12 cellular contexts compared by ENCODE assay signal in genomic region chr2:68744517-68744916, GRCh38. TPM values are rescaled to one million over a fixed set of nuclear protein-coding genes. Genes with fewer than 3 reads are reported as not detected.
DNase-seq lines count a peak whose midpoint lies in the region; ATAC-seq, FAIRE-seq and TF ChIP-seq lines count a peak whose summit lies in the region.
"Had no signal": no experiment of that assay in that cellular context is flagged by ENCODE, and none has a peak within 500 bp of the region (broad histone marks: within the 10 kb centered on the region; RNA-seq: fewer than 3 reads in every experiment).

No MANE protein-coding gene starts in this region.

- H3K4me3 Mint-ChIP-seq in stimulated activated naive CD8-positive, alpha-beta T cell treated with anti-CD3 and anti-CD28 coated beads, Interleukin-15, Interleukin-2, amounts not matched to agents 100 ng/mL and 50 ng/mL, for 24 hours = peak overlapping the region; percentile 55
- peak overlapping the region; percentile 55 for H3K4me3 Mint-ChIP-seq in T-helper 17 cell
- H3K4me3 Mint-ChIP-seq in effector memory CD8-positive, alpha-beta T cell = peak overlapping the region in 1 of 2 donors; percentile 41
- H3K4me3 Mint-ChIP-seq: neural crest cell had no signal

- intact Hi-C loops in tibial artery (cut with DNase I; ENCODE audit: low total_unique reads) = no loop called here
- intact Hi-C loops in lower lobe of right lung (cut with DNase I) = no loop called here

- FAIRE-seq in GM19239 (lab: Jason Lieb, UNC) = no peak

- H3K27ac ChIP-seq in tibial artery (no peak overlapping the region), lower lobe of right lung (no peak overlapping the region)

- H3K9me3 Mint-ChIP-seq in stimulated activated naive CD8-positive, alpha-beta T cell treated with anti-CD3 and anti-CD28 coated beads, Interleukin-15, Interleukin-2, amounts not matched to agents 100 ng/mL and 50 ng/mL, for 24 hours = no peaks in the 10 kb centered on the region
- H3K9me3 Mint-ChIP-seq in effector memory CD8-positive, alpha-beta T cell = no peaks in the 10 kb centered on the region
- H3K9me3 Mint-ChIP-seq: neural crest cell had no signal

- no peak for DNase-seq in stimulated activated naive CD8-positive, alpha-beta T cell treated with anti-CD3 and anti-CD28 coated beads, Interleukin-15, Interleukin-2, amounts not matched to agents 100 U/mL and 50 U/mL, for 24 hours
- DNase-seq in T-helper 17 cell (no peak), tibial artery (no peak), lower lobe of right lung (no peak), GM19239 (ENCODE audit: insufficient read length, low spot score) (no peak), SW 1271 (lab: John Stamatoyannopoulos, UW) (no peak)
- DNase-seq in effector memory CD8-positive, alpha-beta T cell = no peak
- DNase-seq: central memory CD4-positive, alpha-beta T cell; SK-N-SH; substantia nigra had no signal

- H3K9me3 ChIP-seq in T-helper 17 cell (ENCODE audit: control insufficient read depth, low read length, poor library complexity, severe bottlenecking) (no peaks in the 10 kb centered on the region), tibial artery (no peaks in the 10 kb centered on the region), lower lobe of right lung (no peaks in the 10 kb centered on the region)
- H3K9me3 ChIP-seq: SK-N-SH had no signal

- no peak for TF ChIP-seq CTCF in tibial artery (IDR thresholded peaks at IDR 0.05)
- TF ChIP-seq CTCF in lower lobe of right lung (IDR thresholded peaks at IDR 0.05) = no peak

- H3K27me3 ChIP-seq in tibial artery (no peaks in the 10 kb centered on the region), lower lobe of right lung (ENCODE audit: low read depth) (no peaks in the 10 kb centered on the region)

- peaks cover 97% of the 10 kb centered on the region for H3K4me1 Mint-ChIP-seq in stimulated activated naive CD8-positive, alpha-beta T cell treated with anti-CD3 and anti-CD28 coated beads, Interleukin-15, Interleukin-2, amounts not matched to agents 100 ng/mL and 50 ng/mL, for 24 hours (ENCODE audit: low read depth)
- peaks cover 85% of the 10 kb centered on the region for H3K4me1 Mint-ChIP-seq in T-helper 17 cell
- H3K4me1 Mint-ChIP-seq in effector memory CD8-positive, alpha-beta T cell (ENCODE audit: low read depth in 2 of 2) = peaks cover 81 to 93% of the 10 kb centered on the region in 2 donors

- peak overlapping the region; percentile 87 for H3K27ac Mint-ChIP-seq in stimulated activated naive CD8-positive, alpha-beta T cell treated with anti-CD3 and anti-CD28 coated beads, Interleukin-15, Interleukin-2, amounts not matched to agents 100 ng/mL and 50 ng/mL, for 24 hours
- peak overlapping the region; percentile 97 for H3K27ac Mint-ChIP-seq in T-helper 17 cell
- H3K27ac Mint-ChIP-seq in effector memory CD8-positive, alpha-beta T cell = peak overlapping the region; percentile 85 to 86

- ATAC-seq in stimulated activated naive CD8-positive, alpha-beta T cell treated with anti-CD3 and anti-CD28 coated beads, Interleukin-15, Interleukin-2, amounts not matched to agents 100 U/mL and 50 U/mL, for 24 hours = no peak
- no peak for ATAC-seq in T-helper 17 cell
- no peak for ATAC-seq in effector memory CD8-positive, alpha-beta T cell (replicated peaks)
- no peak for ATAC-seq in lower lobe of right lung

- H3K4me1 ChIP-seq in tibial artery (no peaks in the 10 kb centered on the region), lower lobe of right lung (peaks cover 56% of the 10 kb centered on the region)

- H3K4me3 ChIP-seq in tibial artery (no peak overlapping the region), lower lobe of right lung (no peak overlapping the region)

- H3K27me3 Mint-ChIP-seq in stimulated activated naive CD8-positive, alpha-beta T cell treated with anti-CD3 and anti-CD28 coated beads, Interleukin-15, Interleukin-2, amounts not matched to agents 100 ng/mL and 50 ng/mL, for 24 hours = no peaks in the 10 kb centered on the region
- H3K27me3 Mint-ChIP-seq in T-helper 17 cell = no peaks in the 10 kb centered on the region
- no peaks in the 10 kb centered on the region for H3K27me3 Mint-ChIP-seq in effector memory CD8-positive, alpha-beta T cell

- H3K36me3 Mint-ChIP-seq in stimulated activated naive CD8-positive, alpha-beta T cell treated with anti-CD3 and anti-CD28 coated beads, Interleukin-15, Interleukin-2, amounts not matched to agents 100 ng/mL and 50 ng/mL, for 24 hours (ENCODE audit: low read depth) = peaks cover 74% of the 10 kb centered on the region
- H3K36me3 Mint-ChIP-seq in T-helper 17 cell (ENCODE audit: low read depth) = peaks cover 28% of the 10 kb centered on the region
- peaks cover 34% of the 10 kb centered on the region for H3K36me3 Mint-ChIP-seq in effector memory CD8-positive, alpha-beta T cell (ENCODE audit: insufficient read depth)

- H3K36me3 ChIP-seq in tibial artery = no peaks in the 10 kb centered on the region
- no peaks in the 10 kb centered on the region for H3K36me3 ChIP-seq in lower lobe of right lung

RNA-seq across cellular contexts. Expression of gene ARHGAP25, which starts 9.9 kb away (rescaled TPM):
- total RNA-seq in T-helper 17 cell (10 to 100 TPM; 75.6 to 90.6 TPM), lower lobe of right lung (48.5 TPM)
